ENCODE assay signal across 20 cellular contexts in the genomic region with DNA sequence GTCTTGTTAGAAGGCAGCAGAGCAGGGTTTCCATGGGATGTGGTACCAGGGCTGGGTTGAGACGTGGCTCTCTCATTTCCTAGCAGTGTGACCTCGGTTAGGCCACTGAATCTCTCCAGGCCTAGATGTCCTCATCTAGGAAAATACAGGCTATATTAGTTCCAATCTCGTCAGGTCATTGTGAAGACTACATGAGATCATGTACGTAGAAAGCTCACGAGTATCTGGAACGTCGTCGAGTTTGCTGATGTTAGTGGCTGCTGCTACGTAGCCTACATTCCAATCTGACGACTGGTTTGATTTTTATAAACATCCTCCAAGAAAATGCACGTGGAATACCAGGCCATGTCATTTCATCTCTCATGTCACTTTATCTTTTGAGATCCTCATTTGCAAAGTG.
DNase-seq lines count a peak whose midpoint lies in the region; ATAC-seq, FAIRE-seq and TF ChIP-seq lines count a peak whose summit lies in the region.
"Had no signal": no experiment of that assay in that cellular context is flagged by ENCODE, and none has a peak within 500 bp of the region (broad histone marks: within the 10 kb centered on the region; RNA-seq: fewer than 3 reads in every experiment).

No MANE protein-coding gene starts in this region.

- no peak for ATAC-seq in GM21576 (IDR thresholded peaks at IDR 0.05; ENCODE audit: unreplicated experiment)
- ATAC-seq: GM12878 had no signal

- H3K9me3 Mint-ChIP-seq in chondrocyte (ENCODE audit: low read depth) = peaks cover 8% of the 10 kb centered on the region

- no peak overlapping the region for H3K4me3 Mint-ChIP-seq in chondrocyte (ENCODE audit: unreplicated experiment)
- H3K4me3 Mint-ChIP-seq: nephron had no signal

- peaks cover 0 to 2% (median 0%) of the 10 kb centered on the region in 4 donors for H3K4me1 ChIP-seq in sigmoid colon
- H3K4me1 ChIP-seq: thyroid gland had no signal

- H3K27me3 ChIP-seq in AG04450 (ENCODE audit: control insufficient read depth, insufficient read depth, low read length) = no peaks in the 10 kb centered on the region
- no peaks in the 10 kb centered on the region for H3K27me3 ChIP-seq in sigmoid colon
- H3K27me3 ChIP-seq: cardiac muscle cell, thyroid gland had no signal

- H3K27ac ChIP-seq in AG04450 (ENCODE audit: low read depth, low read length) (peak overlapping the region; percentile 96), sigmoid colon (peak overlapping the region in 1 of 4 donors; percentile 75)
- H3K27ac ChIP-seq: cardiac muscle cell, thyroid gland had no signal

- CTCF ChIA-PET in AG04450 (lab: Charles Lee) = no interaction called here

- FAIRE-seq in HTR-8/SVneo (lab: Jason Lieb, UNC) = peak; percentile 71
- FAIRE-seq: GM12878 had no signal

- H3K9me3 ChIP-seq in AG04450 (ENCODE audit: control insufficient read depth, insufficient read depth, low read length) (no peaks in the 10 kb centered on the region), sigmoid colon (no peaks in the 10 kb centered on the region)
- H3K9me3 ChIP-seq: thyroid gland had no signal

- intact Hi-C loops in sigmoid colon (cut with DNase I) = no loop called here

- H3K36me3 ChIP-seq in sigmoid colon = no peaks in the 10 kb centered on the region
- H3K36me3 ChIP-seq: cardiac muscle cell, thyroid gland had no signal

- no peak for TF ChIP-seq CTCF in AG04450 (IDR thresholded peaks at IDR 0.05; ENCODE audit: low read depth, low read length)
- TF ChIP-seq CTCF in choroid plexus epithelial cell (conservative IDR thresholded peaks at IDR 0.05; ENCODE audit: low read depth, low read length) = no peak
- no peak for TF ChIP-seq CTCF in chondrocyte (IDR thresholded peaks at IDR 0.05)
- no peak for TF ChIP-seq CTCF in sigmoid colon (IDR thresholded peaks at IDR 0.05)

- TF ChIP-seq POLR2A in sigmoid colon (IDR thresholded peaks at IDR 0.05) = no peak

- POLR2A ChIA-PET in AG04450 (lab: Yijun Ruan, JAX) = no interaction called here

- H3K4me3 ChIP-seq in AG04450 (ENCODE audit: low read depth, low read length) = no peak overlapping the region
- no peak overlapping the region for H3K4me3 ChIP-seq in choroid plexus epithelial cell (ENCODE audit: low read depth, low read length)
- H3K4me3 ChIP-seq in sigmoid colon = no peak overlapping the region
- H3K4me3 ChIP-seq: cardiac muscle cell, GM12878, thyroid gland had no signal

- peak; percentile 89 for DNase-seq in AG04450 (ENCODE audit: low read depth, low spot score)
- DNase-seq in HTR-8/SVneo (ENCODE audit: insufficient read length, low spot score) = peak; percentile 28
- DNase-seq in choroid plexus epithelial cell (ENCODE audit: low read depth) = peak; percentile 65
- DNase-seq in kidney tubule cell (ENCODE audit: low spot score) = peak; percentile 9
- no peak for DNase-seq in chondrocyte (ENCODE audit: low spot score)
- no peak for DNase-seq in SIG-M5 (lab: John Stamatoyannopoulos, UW)
- no peak for DNase-seq in sigmoid colon
- DNase-seq: activated CD4-positive, CD25-positive, alpha-beta regulatory T cell treated with anti-CD3 and anti-CD28 coated beads, Interleukin-2, amount 50 U/mL, for 72 hours; activated naive CD4-positive, alpha-beta T cell treated with Interleukin-2 at 50 U/mL for 16 hours; hippocampal formation; NCI-H2029 treated with DMSO at 0.1 percent for 48 hours; NCI-H748 treated with DMSO at 0.1 percent for 48 hours; retina; RPMI8226; T-helper 1 cell; thyroid gland had no signal

- WGBS in sigmoid colon, 2 donors = 83 to 84% methylated on average over 11 of the region's 11 CpGs

- no peak overlapping the region for H3K27ac Mint-ChIP-seq in chondrocyte (ENCODE audit: unreplicated experiment)
- H3K27ac Mint-ChIP-seq: nephron had no signal

- peak in 1 of 4 donors; percentile 30 for TF ChIP-seq EP300 in sigmoid colon (IDR thresholded peaks at IDR 0.05)

- H3K4me1 Mint-ChIP-seq in chondrocyte (ENCODE audit: low read depth) = peaks cover 3% of the 10 kb centered on the region

- H3K36me3 Mint-ChIP-seq in chondrocyte (ENCODE audit: low read depth) = peaks cover 8% of the 10 kb centered on the region

- peaks cover 3% of the 10 kb centered on the region for H3K27me3 Mint-ChIP-seq in chondrocyte (ENCODE audit: low read depth)

Comparison
In these comparisons a context has a peak if more than half of its experiments do, and no peak if none do; other contexts are left out.
1. DNase-seq: peak in AG04450 (single experiment), HTR-8/SVneo (single experiment), choroid plexus epithelial cell (single experiment) and kidney tubule cell (single experiment); none in chondrocyte (single experiment), SIG-M5 (single experiment) and sigmoid colon (single experiment).